ENCODE assay signal across 8 cellular contexts in the genomic region with DNA sequence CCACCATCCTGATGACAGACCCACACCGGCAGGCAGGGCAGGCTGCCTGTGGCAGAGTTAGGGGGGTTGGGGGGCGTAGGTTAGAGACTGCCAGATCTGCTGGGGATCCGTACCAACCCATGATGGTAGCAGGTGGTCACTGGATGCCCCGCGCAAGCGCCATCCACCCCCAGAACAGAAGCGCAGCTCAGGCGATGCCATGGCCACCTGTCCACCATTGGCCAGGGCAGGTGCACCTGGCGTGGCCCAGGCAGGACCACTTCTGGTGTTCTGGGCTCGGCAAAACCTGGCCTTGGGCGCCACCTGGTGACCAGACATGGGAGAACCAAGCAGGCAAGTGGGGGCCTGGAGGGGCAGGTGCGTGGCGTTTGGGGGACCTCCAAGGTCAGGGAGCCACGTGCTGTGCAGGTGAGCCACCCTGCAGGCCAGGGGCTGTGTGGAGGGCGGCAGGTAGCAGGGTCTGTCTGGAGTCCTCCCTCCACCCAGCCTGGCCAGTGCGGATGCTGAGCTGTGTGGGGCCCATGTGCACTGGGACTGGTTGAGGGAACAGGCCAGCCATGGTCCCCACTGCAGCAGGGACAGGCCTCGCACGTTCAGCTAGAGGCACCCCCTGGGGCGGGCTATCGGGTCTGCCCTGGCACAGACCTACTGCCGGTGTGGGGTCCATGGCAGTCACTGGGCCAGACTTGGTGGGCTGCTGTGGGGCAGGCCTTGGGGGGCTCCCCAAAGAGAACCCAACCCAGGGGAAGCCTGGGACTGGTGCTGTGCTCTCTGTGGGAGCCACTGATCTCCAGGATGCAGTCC. TPM values are rescaled to one million over a fixed set of nuclear protein-coding genes. Genes with fewer than 3 reads are reported as not detected.
DNase-seq lines count a peak whose midpoint lies in the region; ATAC-seq and TF ChIP-seq lines count a peak whose summit lies in the region.

No MANE protein-coding gene starts in this region.

- H3K4ac ChIP-seq in neuronal stem cell (ENCODE audit: low read length), result peak overlapping the region; percentile 77

- H3K4me3 ChIP-seq in CD4-positive, CD25-positive, alpha-beta regulatory T cell (ENCODE audit: low read depth, low read length), result no peak overlapping the region
- H3K4me3 ChIP-seq in esophagus muscularis mucosa (no peak overlapping the region), neuronal stem cell (ENCODE audit: low read length in 2 of 2) (no peak overlapping the region)

- ATAC-seq in CD4-positive, CD25-positive, alpha-beta regulatory T cell (ENCODE audit: low read depth in 2 of 2), result peak; percentile 63 to 69
- ATAC-seq in HG02981 (IDR thresholded peaks at IDR 0.05; ENCODE audit: unreplicated experiment) (peak; percentile 58), GM19328 (IDR thresholded peaks at IDR 0.05; ENCODE audit: unreplicated experiment) (no peak)

- H4K8ac ChIP-seq in neuronal stem cell (ENCODE audit: low read depth, low read length), result no peak overlapping the region

- peak overlapping the region; percentile 59 for H2BK12ac ChIP-seq in neuronal stem cell (ENCODE audit: low read length)

- TF ChIP-seq POLR2A in esophagus muscularis mucosa (IDR thresholded peaks at IDR 0.05; ENCODE audit: low read depth), result no peak

- H3K23ac ChIP-seq in neuronal stem cell (ENCODE audit: low read depth, low read length, poor library complexity), result peak overlapping the region; percentile 91

- H3K27ac ChIP-seq in CD4-positive, CD25-positive, alpha-beta regulatory T cell (ENCODE audit: insufficient read depth, low read length, poor library complexity, severe bottlenecking), result no peak overlapping the region
- H3K27ac ChIP-seq in esophagus muscularis mucosa (replicated peaks in 1 of 4) (peak overlapping the region; percentile 93 to 97 (median 94)), neuronal stem cell (replicated peaks; ENCODE audit: low read length) (no peak overlapping the region), substantia nigra (ENCODE audit: low read depth, low read length, poor library complexity, severe bottlenecking) (peak overlapping the region; percentile 69)

- no peak overlapping the region for H3K4me2 ChIP-seq in neuronal stem cell (ENCODE audit: insufficient read depth, low read length, poor library complexity, severe bottlenecking)

- peak overlapping the region; percentile 1 for H2AFZ ChIP-seq in neuronal stem cell (ENCODE audit: low read length)

- H3K36me3 Mint-ChIP-seq in CD4-positive, CD25-positive, alpha-beta regulatory T cell, result no peaks in the 10 kb centered on the region

- DNase-seq in CD4-positive, CD25-positive, alpha-beta regulatory T cell, result peak; percentile 62 to 73 (median 68)
- peak; percentile 24 for DNase-seq in NOMO-1 treated with DMSO at 0.1 percent for 48 hours (lab: John Stamatoyannopoulos, UW; ENCODE audit: unreplicated experiment)
- DNase-seq in activated T-cell treated with anti-CD3 and anti-CD28 coated beads, Interleukin-2, amount 50 U/mL, for 1 hour, result peak; percentile 85
- no peak for DNase-seq in esophagus muscularis mucosa (ENCODE audit: extremely low spot score)
- DNase-seq in neuronal stem cell (ENCODE audit: low spot score), result no peak
- peak in 44 of 49 donors; percentile 45 to 92 (median 72) for DNase-seq in substantia nigra (lab: John Stamatoyannopoulos, UW)

- H3K36me3 ChIP-seq in CD4-positive, CD25-positive, alpha-beta regulatory T cell (ENCODE audit: control insufficient read depth, insufficient read depth, low read length), result no peaks in the 10 kb centered on the region
- no peaks in the 10 kb centered on the region for H3K36me3 ChIP-seq in esophagus muscularis mucosa
- no peaks in the 10 kb centered on the region for H3K36me3 ChIP-seq in neuronal stem cell (replicated peaks in 1 of 2; ENCODE audit: control insufficient read depth in 2 of 2, insufficient read depth in 2 of 2, low read length in 2 of 2)

- H3K27me3 ChIP-seq in CD4-positive, CD25-positive, alpha-beta regulatory T cell (ENCODE audit: control insufficient read depth, insufficient read depth, low read length), result no peaks in the 10 kb centered on the region
- H3K27me3 ChIP-seq in esophagus muscularis mucosa (peaks cover 0 to 2% (median 0%) of the 10 kb centered on the region in 4 donors), neuronal stem cell (ENCODE audit: control insufficient read depth in 3 of 3, insufficient read depth in 3 of 3, low read depth in 1 of 3, low read length in 3 of 3) (no peaks in the 10 kb centered on the region)

- peak overlapping the region; percentile 61 for H2BK120ac ChIP-seq in neuronal stem cell (ENCODE audit: low read depth, low read length)

- H3K9me3 ChIP-seq in CD4-positive, CD25-positive, alpha-beta regulatory T cell (ENCODE audit: control insufficient read depth in 2 of 2, low read length in 2 of 2), result no peaks in the 10 kb centered on the region
- no peaks in the 10 kb centered on the region for H3K9me3 ChIP-seq in esophagus muscularis mucosa
- H3K9me3 ChIP-seq in neuronal stem cell (replicated peaks in 1 of 2; ENCODE audit: control insufficient read depth in 2 of 2, insufficient read depth in 1 of 2, low read depth in 1 of 2, low read length in 2 of 2), result no peaks in the 10 kb centered on the region

- H3K4me1 ChIP-seq in CD4-positive, CD25-positive, alpha-beta regulatory T cell (ENCODE audit: control insufficient read depth, insufficient read depth, low read length, poor library complexity, severe bottlenecking), result no peaks in the 10 kb centered on the region
- H3K4me1 ChIP-seq in esophagus muscularis mucosa (peaks cover 72 to 100% (median 98%) of the 10 kb centered on the region in 4 donors), neuronal stem cell (ENCODE audit: control insufficient read depth in 2 of 2, insufficient read depth in 1 of 2, low read depth in 1 of 2, low read length in 2 of 2) (peaks cover 31 to 52% of the 10 kb centered on the region in 2 donors)

- peaks cover 0 to 6% (median 1%) of the 10 kb centered on the region in 4 donors for H3K4me1 Mint-ChIP-seq in CD4-positive, CD25-positive, alpha-beta regulatory T cell

- H3K18ac ChIP-seq in neuronal stem cell (ENCODE audit: low read length), result peak overlapping the region; percentile 76

- H3K14ac ChIP-seq in neuronal stem cell (ENCODE audit: low read length), result peak overlapping the region; percentile 97

- no peak overlapping the region for H3K4me3 Mint-ChIP-seq in CD4-positive, CD25-positive, alpha-beta regulatory T cell

- H3K9me3 Mint-ChIP-seq in CD4-positive, CD25-positive, alpha-beta regulatory T cell, result no peaks in the 10 kb centered on the region

- no peak for TF ChIP-seq EP300 in esophagus muscularis mucosa (IDR thresholded peaks at IDR 0.05)

- peak overlapping the region; percentile 70 for H2BK15ac ChIP-seq in neuronal stem cell (ENCODE audit: low read length)

- TF ChIP-seq CTCF in esophagus muscularis mucosa (IDR thresholded peaks at IDR 0.05), result peak; percentile 85 to 92 (median 91)

- peak overlapping the region; percentile 72 for H3K9ac ChIP-seq in neuronal stem cell (ENCODE audit: low read depth, low read length, poor library complexity)

- H2BK5ac ChIP-seq in neuronal stem cell (ENCODE audit: low read length), result peak overlapping the region; percentile 98

- H3K79me1 ChIP-seq in neuronal stem cell (ENCODE audit: low read depth, low read length), result peaks cover 12% of the 10 kb centered on the region

- H4K91ac ChIP-seq in neuronal stem cell (ENCODE audit: low read depth, low read length, poor library complexity), result peak overlapping the region; percentile 53

- peak overlapping the region; percentile 99 for H2AK5ac ChIP-seq in neuronal stem cell (ENCODE audit: low read depth, low read length)

- no peaks in the 10 kb centered on the region for H3K27me3 Mint-ChIP-seq in CD4-positive, CD25-positive, alpha-beta regulatory T cell

- 20% methylated on average over 1 of the region's 21 CpGs for WGBS in esophagus muscularis mucosa
- no CpG with 5 or more reads among the region's 21 CpGs for WGBS in neuronal stem cell (ENCODE audit: extremely low coverage in 2 of 2, insufficient read length in 2 of 2, insufficient replicate concordance in 1 of 2), 2 donors

- H3K27ac Mint-ChIP-seq in CD4-positive, CD25-positive, alpha-beta regulatory T cell, result no peak overlapping the region

- intact Hi-C loops in esophagus muscularis mucosa (cut with DNase I), result loop anchor here (1.0 kb wide), 1 partner anchor 29 kb away; no protein-coding TSS in a partner anchor

RNA-seq across cellular contexts. Expression of gene BAG5, which starts 15.6 kb away (rescaled TPM):
- 31.8 TPM for total RNA-seq in CD4-positive, CD25-positive, alpha-beta regulatory T cell
- 10 to 100 TPM; 33.4 to 42.4 (median 39.9) TPM for polyA plus RNA-seq in CD4-positive, CD25-positive, alpha-beta regulatory T cell
- total RNA-seq in esophagus muscularis mucosa, result 10 to 100 TPM; 27.4 to 34.7 (median 28.3) TPM
- polyA plus RNA-seq in neuronal stem cell (2013, experiment 1 of 2), result 11.7 TPM
- polyA plus RNA-seq in neuronal stem cell (2013, experiment 2 of 2), result 11.8 TPM

RNA-seq across cellular contexts. Expression of gene COA8, which starts 15.9 kb away (rescaled TPM):
- 15.1 TPM for total RNA-seq in CD4-positive, CD25-positive, alpha-beta regulatory T cell
- polyA plus RNA-seq in CD4-positive, CD25-positive, alpha-beta regulatory T cell, result 10 to 100 TPM; 32.3 to 55.0 (median 49.6) TPM
- total RNA-seq in esophagus muscularis mucosa, result 10 to 100 TPM; 26.8 to 46.1 (median 37.6) TPM
- polyA plus RNA-seq in neuronal stem cell (2013, experiment 1 of 2), result 45.8 TPM
- 47.5 TPM for polyA plus RNA-seq in neuronal stem cell (2013, experiment 2 of 2)

RNA-seq across cellular contexts. Expression of gene TRMT61A, which starts 17.9 kb away (rescaled TPM):
- total RNA-seq in CD4-positive, CD25-positive, alpha-beta regulatory T cell, result 9.7 TPM
- 1 to 10 TPM; 3.7 to 7.5 (median 6.1) TPM for polyA plus RNA-seq in CD4-positive, CD25-positive, alpha-beta regulatory T cell
- 10 to 100 TPM; 28.7 to 50.0 (median 35.2) TPM for total RNA-seq in esophagus muscularis mucosa
- 2.1 TPM for polyA plus RNA-seq in neuronal stem cell (2013, experiment 1 of 2)
- polyA plus RNA-seq in neuronal stem cell (2013, experiment 2 of 2), result 2.2 TPM

RNA-seq across cellular contexts. Expression of gene CKB, which starts 24.2 kb away (rescaled TPM):
- 5.8 TPM for total RNA-seq in CD4-positive, CD25-positive, alpha-beta regulatory T cell
- polyA plus RNA-seq in CD4-positive, CD25-positive, alpha-beta regulatory T cell, result 1 to 10 TPM in 3 of 4 donors, not detected in 1; 1.4 to 1.7 (median 1.7) TPM
- total RNA-seq in esophagus muscularis mucosa, result 1,000 to 10,000 TPM in 3 of 4 donors, 100 to 1,000 TPM in 1; 917 to 1,843 (median 1,284) TPM
- polyA plus RNA-seq in neuronal stem cell (2013, experiment 1 of 2), result 418 TPM
- 412 TPM for polyA plus RNA-seq in neuronal stem cell (2013, experiment 2 of 2)

Comparison
In these comparisons a context has a peak if more than half of its experiments do, and no peak if none do; other contexts are left out.
1. DNase-seq: peak in CD4-positive, CD25-positive, alpha-beta regulatory T cell (3 of 3), NOMO-1 treated with DMSO at 0.1 percent for 48 hours (single experiment), activated T-cell treated with anti-CD3 and anti-CD28 coated beads, Interleukin-2, amount 50 U/mL, for 1 hour (single experiment) and substantia nigra (44 of 49); none in esophagus muscularis mucosa (single experiment) and neuronal stem cell (single experiment).
2. H3K27ac ChIP-seq: peak in esophagus muscularis mucosa (4 of 4) and substantia nigra (single experiment); none in CD4-positive, CD25-positive, alpha-beta regulatory T cell (single experiment) and neuronal stem cell (single experiment).